Comparison of ENCODE assay signal across 8 cellular contexts in the genomic region with DNA sequence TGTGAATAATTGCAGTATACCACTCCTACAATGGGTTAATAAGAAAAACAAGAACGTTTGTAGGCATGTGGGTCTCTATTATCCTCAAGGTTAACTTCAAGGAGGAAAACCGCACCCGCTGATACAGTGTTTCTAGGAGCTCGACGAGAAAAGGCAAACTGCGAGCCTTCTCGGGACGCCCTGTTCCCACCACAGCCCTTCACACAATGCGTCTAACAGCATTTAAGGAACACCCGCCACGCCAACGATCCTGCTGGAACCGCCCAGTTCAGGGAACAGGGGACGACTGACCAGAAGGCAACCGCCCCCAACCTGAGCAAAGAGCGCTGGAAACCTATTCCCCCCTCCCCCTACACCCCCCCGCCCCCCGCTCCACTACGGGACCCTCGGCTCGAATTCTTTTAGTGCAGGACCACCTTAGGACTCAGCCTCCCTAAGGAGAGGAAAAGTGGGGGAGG. TPM values are rescaled to one million over a fixed set of nuclear protein-coding genes. Genes with fewer than 3 reads are reported as not detected.
DNase-seq lines count a peak whose midpoint lies in the region; ATAC-seq and TF ChIP-seq lines count a peak whose summit lies in the region.

No MANE protein-coding gene starts in this region.

- in situ Hi-C loops in SK-MEL-5 (cut with HindIII; ENCODE audit: low pct_unique_long_range_greater_than_20kb, low sequenced_read_pairs) = no loop called here

- peak; percentile 38 for DNase-seq in stimulated activated CD4-positive, alpha-beta T cell treated with anti-CD3 and anti-CD28 coated beads, Interleukin-4, amount 100 ng/mL, for 24 hours
- no peak for DNase-seq in stimulated activated CD4-positive, alpha-beta T cell treated with anti-CD3 and anti-CD28 coated beads, Interleukin-1b, Interleukin-23, amount 100 ng/mL, for 48 hours
- DNase-seq in SK-MEL-5 (ENCODE audit: low read depth, low spot score) (peak; percentile 82), chondrocyte (ENCODE audit: low spot score) (no peak), left lobe of liver (ENCODE audit: low spot score) (no peak), NCI-H128 (lab: John Stamatoyannopoulos, UW; ENCODE audit: unreplicated experiment) (no peak)
- peak; percentile 53 for DNase-seq in stimulated activated naive CD8-positive, alpha-beta T cell treated with anti-CD3 and anti-CD28 coated beads, Interleukin-15, Interleukin-2, amounts not matched to agents 100 U/mL and 50 U/mL, for 24 hours

- no peaks in the 10 kb centered on the region for H3K27me3 Mint-ChIP-seq in chondrocyte (ENCODE audit: low read depth)

- TF ChIP-seq CTCF in chondrocyte (IDR thresholded peaks at IDR 0.05) = no peak

- peak overlapping the region; percentile 82 for H3K4me3 Mint-ChIP-seq in chondrocyte (ENCODE audit: unreplicated experiment)

- peak overlapping the region; percentile 91 for H3K27ac Mint-ChIP-seq in chondrocyte (ENCODE audit: unreplicated experiment)

- peak; percentile 54 for ATAC-seq in left lobe of liver
- no peak for ATAC-seq in stimulated activated naive CD8-positive, alpha-beta T cell treated with anti-CD3 and anti-CD28 coated beads, Interleukin-15, Interleukin-2, amounts not matched to agents 100 U/mL and 50 U/mL, for 24 hours
- ATAC-seq in GM18858 (IDR thresholded peaks at IDR 0.05; ENCODE audit: unreplicated experiment) = no peak

- peaks cover 19% of the 10 kb centered on the region for H3K36me3 Mint-ChIP-seq in chondrocyte (ENCODE audit: low read depth)

- H3K4me1 Mint-ChIP-seq in chondrocyte (ENCODE audit: low read depth) = peaks cover 28% of the 10 kb centered on the region

- peaks cover 10% of the 10 kb centered on the region for H3K9me3 Mint-ChIP-seq in chondrocyte (ENCODE audit: low read depth)

RNA-seq across cellular contexts. Expression of a gene that starts 0.7 kb away (rescaled TPM):
- 2,807 and 3,205 TPM in 2 replicates for total RNA-seq in SK-MEL-5 (2014; rRNA removed; shearing (Covaris generic))
- 1,216 and 2,119 TPM in 2 replicates for polyA plus RNA-seq in SK-MEL-5 (2015; cell fraction: cytosol; rRNA removed)
- polyA plus RNA-seq in SK-MEL-5 (2015; cell fraction: nucleus; rRNA removed) = 98.5 and 120 TPM in 2 replicates
- total RNA-seq in chondrocyte = 1,771 to 2,562 TPM (median 2,521 TPM) in 3 replicates
- 112 TPM for total RNA-seq in left lobe of liver

RNA-seq across cellular contexts. Expression of a gene that starts 23.9 kb away (rescaled TPM):
- 0.98 and 2.9 TPM in 2 replicates for total RNA-seq in SK-MEL-5 (2014; rRNA removed; shearing (Covaris generic))
- polyA plus RNA-seq in SK-MEL-5 (2015; cell fraction: cytosol; rRNA removed) = 0.37 and 0.87 TPM in 2 replicates
- polyA plus RNA-seq in SK-MEL-5 (2015; cell fraction: nucleus; rRNA removed) = 0.18 and 2.4 TPM in 2 replicates
- total RNA-seq in chondrocyte (0.37 to 1.2 TPM (median 0.82 TPM) in 3 replicates), left lobe of liver (0.68 TPM)

Comparison
In these comparisons a context has a peak if more than half of its experiments do, and no peak if none do; other contexts are left out.
1. DNase-seq: peak in stimulated activated CD4-positive, alpha-beta T cell treated with anti-CD3 and anti-CD28 coated beads, Interleukin-4, amount 100 ng/mL, for 24 hours (single experiment), SK-MEL-5 (single experiment) and stimulated activated naive CD8-positive, alpha-beta T cell treated with anti-CD3 and anti-CD28 coated beads, Interleukin-15, Interleukin-2, amounts not matched to agents 100 U/mL and 50 U/mL, for 24 hours (single experiment); none in stimulated activated CD4-positive, alpha-beta T cell treated with anti-CD3 and anti-CD28 coated beads, Interleukin-1b, Interleukin-23, amount 100 ng/mL, for 48 hours (single experiment), chondrocyte (single experiment), left lobe of liver (single experiment) and NCI-H128 (single experiment).
2. RNA of a gene that starts 0.7 kb away (total RNA-seq): 2,807 to 3,205 TPM in SK-MEL-5 and 1,771 to 2,562 TPM in chondrocyte; 112 TPM in left lobe of liver (single experiment); every median in the first group is over 10 times any median in the second.